23 cellular contexts compared by ENCODE assay signal in the genomic region with DNA sequence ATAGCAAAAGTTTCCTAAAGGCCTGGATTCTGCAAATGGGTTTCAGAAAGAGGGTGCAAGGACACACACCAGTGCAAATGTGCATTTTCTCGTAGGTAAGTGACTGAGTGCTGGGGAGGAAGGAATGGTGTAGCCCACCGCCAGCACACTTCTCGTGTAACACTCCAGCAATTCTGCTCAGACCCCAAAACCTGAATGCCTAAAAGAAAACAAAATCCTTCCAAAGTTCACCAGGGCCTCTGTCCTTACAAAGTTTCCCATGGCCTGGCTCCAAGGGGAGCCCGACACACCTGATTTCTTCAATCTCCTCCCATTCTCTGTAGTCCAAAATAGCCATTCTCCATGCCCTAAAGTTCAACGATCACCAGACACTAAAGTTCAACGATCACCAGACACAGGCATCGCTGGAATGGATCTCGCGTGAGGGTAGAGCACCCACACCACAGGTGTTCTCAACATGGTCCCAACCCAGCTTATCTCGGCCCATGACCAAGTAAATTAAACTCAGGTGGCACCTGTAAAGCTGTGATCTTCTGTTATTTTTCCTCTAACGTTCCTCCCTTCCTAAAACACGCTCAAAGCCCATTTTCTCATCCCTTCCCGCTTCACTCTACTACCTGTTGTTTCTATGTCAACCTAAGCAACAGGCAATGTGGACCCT.
"Had no signal": no experiment of that assay in that cellular context is flagged by ENCODE, and none has a peak within 500 bp of the region (broad histone marks: within the 10 kb centered on the region; RNA-seq: fewer than 3 reads in every experiment).

No MANE protein-coding gene starts in this region.

- H3K4me3 ChIP-seq: skin epidermis, suprapubic skin, tibial nerve had no signal

- H3K27ac ChIP-seq: skin epidermis, suprapubic skin, tibial nerve, VCaP had no signal

- H3K9me3 ChIP-seq: suprapubic skin, tibial nerve had no signal

- H3K4me1 ChIP-seq: suprapubic skin, tibial nerve had no signal

- DNase-seq: activated CD4-positive, alpha-beta memory T cell treated with anti-CD3 and anti-CD28 coated beads, Interleukin-2, amount 10 ng/mL, durations not matched to agents 7 days and 5 days; activated CD4-positive, alpha-beta T cell treated with anti-CD3 and anti-CD28 coated beads, Interleukin-2, amount 10 ng/mL, durations not matched to agents 24 days and 14 days; activated effector memory CD4-positive, alpha-beta T cell treated with Interleukin-2 at 50 U/mL for 16 hours; activated naive CD4-positive, alpha-beta T cell treated with anti-CD3 and anti-CD28 coated beads for 36 hours; activated naive CD8-positive, alpha-beta T cell treated with anti-CD3 and anti-CD28 coated beads, Interleukin-2, amount 10 ng/mL, durations not matched to agents 7 days and 5 days; activated T-cell treated with anti-CD3 and anti-CD28 coated beads, Interleukin-2, amount 50 U/mL, for 72 hours; cerebellar nuclear complex; effector CD4-positive, alpha-beta T cell; erythroblast; left ventricle myocardium superior; midbrain; right cardiac atrium; stimulated activated CD4-positive, alpha-beta T cell treated with anti-CD3 and anti-CD28 coated beads, Interleukin-2, amount 100 ng/mL, for 24 hours; stimulated activated naive CD8-positive, alpha-beta T cell treated with anti-CD3 and anti-CD28 coated beads, Interleukin-15, amount 100 ng/mL, for 72 hours had no signal

- ATAC-seq: activated CD4-positive, CD25-positive, alpha-beta regulatory T cell treated with anti-CD3 and anti-CD28 coated beads, Interleukin-2, amount 50 U/mL, for 24 hours; activated T-cell treated with anti-CD3 and anti-CD28 coated beads, Interleukin-2, amount 50 U/mL, for 72 hours; left ventricle myocardium superior; natural killer cell treated with Interleukin-12 subunit alpha and Interleukin-12 subunit beta and Interleukin-15 and Interleukin-18, amount 100 ng/mL, for 72 hours; right cardiac atrium; stimulated activated effector memory CD8-positive, alpha-beta T cell treated with anti-CD3 and anti-CD28 coated beads, Interleukin-12 subunit alpha, Interleukin-12 subunit beta, amount 100 ng/mL, for 72 hours; stimulated activated naive CD8-positive, alpha-beta T cell treated with anti-CD3 and anti-CD28 coated beads, Interleukin-15, amount 100 ng/mL, for 72 hours had no signal

- FAIRE-seq: endometrium had no signal

- H3K27me3 ChIP-seq: foreskin keratinocyte, suprapubic skin, tibial nerve had no signal

- H3K36me3 ChIP-seq: suprapubic skin, tibial nerve had no signal
